Comparison of ENCODE assay signal across 8 cellular contexts in genomic region chr6:99588618-99589289, GRCh38. TPM values are rescaled to one million over a fixed set of nuclear protein-coding genes. Genes with fewer than 3 reads are reported as not detected.
DNase-seq lines count a peak whose midpoint lies in the region; ATAC-seq and TF ChIP-seq lines count a peak whose summit lies in the region.

No MANE protein-coding gene starts in this region.

- TF ChIP-seq CTCF in gastroesophageal sphincter (IDR thresholded peaks at IDR 0.05), result peak in 3 of 4 experiments; percentile 21 to 67 (median 42)
- TF ChIP-seq CTCF in ovary (IDR thresholded peaks at IDR 0.05), result peak in 2 of 3 donors; percentile 16 to 18

- TF ChIP-seq EP300 in gastroesophageal sphincter (IDR thresholded peaks at IDR 0.05) (no peak), ovary (IDR thresholded peaks at IDR 0.05) (no peak)

- no peak overlapping the region for H3K9ac ChIP-seq in HUES48 (ENCODE audit: low read depth, low read length)

- DNase-seq in DMS79 (lab: John Stamatoyannopoulos, UW) (peak; percentile 51), OCI-M2 (lab: John Stamatoyannopoulos, UW; ENCODE audit: unreplicated experiment) (peak; percentile 74), ovary (peak; percentile 58 to 78 (median 65))
- DNase-seq in activated effector memory CD4-positive, alpha-beta T cell treated with anti-CD3 and anti-CD28 coated beads, Interleukin-2, amount 50 U/mL, for 16 hours, result peak; percentile 86

- intact Hi-C loops in ovary (cut with DNase I), result no loop called here

- H3K36me3 ChIP-seq in HUES48 (ENCODE audit: control insufficient read depth, insufficient read depth, low read length) (no peaks in the 10 kb centered on the region), gastroesophageal sphincter (no peaks in the 10 kb centered on the region), ovary (no peaks in the 10 kb centered on the region), urinary bladder (ENCODE audit: insufficient read depth) (no peaks in the 10 kb centered on the region)

- H3K27ac ChIP-seq in HUES48 (ENCODE audit: low read depth, low read length) (no peak overlapping the region), gastroesophageal sphincter (no peak overlapping the region), ovary (peak overlapping the region in 1 of 2 donors; percentile 4), urinary bladder (ENCODE audit: low read depth) (no peak overlapping the region)

- H3K4me3 ChIP-seq in HUES48 (ENCODE audit: low read depth, low read length) (peak overlapping the region; percentile 60), gastroesophageal sphincter (peak overlapping the region; percentile 26 to 57), ovary (peak overlapping the region; percentile 39), urinary bladder (ENCODE audit: low read depth, low read length) (peak overlapping the region; percentile 36)

- peaks cover 9% of the 10 kb centered on the region for H3K4me1 ChIP-seq in HUES48 (ENCODE audit: control insufficient read depth, insufficient read depth, low read length)
- peaks cover 0 to 27% (median 24%) of the 10 kb centered on the region in 3 donors for H3K4me1 ChIP-seq in gastroesophageal sphincter
- peaks cover 3% of the 10 kb centered on the region for H3K4me1 ChIP-seq in ovary (ENCODE audit: insufficient read depth)
- H3K4me1 ChIP-seq in urinary bladder (ENCODE audit: insufficient read depth), result no peaks in the 10 kb centered on the region

- H3K27me3 ChIP-seq in HUES48 (ENCODE audit: control insufficient read depth, insufficient read depth, low read length), result peaks cover 92% of the 10 kb centered on the region
- peaks cover 64% of the 10 kb centered on the region for H3K27me3 ChIP-seq in gastroesophageal sphincter
- H3K27me3 ChIP-seq in ovary, result no peaks in the 10 kb centered on the region

- TF ChIP-seq POLR2A in gastroesophageal sphincter (IDR thresholded peaks at IDR 0.05) (no peak), ovary (IDR thresholded peaks at IDR 0.05) (no peak)

- ATAC-seq in GM21526 (IDR thresholded peaks at IDR 0.05; ENCODE audit: low FRiP score, unreplicated experiment), result peak; percentile 93
- ATAC-seq in gastroesophageal sphincter, result peak; percentile 79

- H3K9me3 ChIP-seq in HUES48 (ENCODE audit: control insufficient read depth, insufficient read depth, low read length) (no peaks in the 10 kb centered on the region), gastroesophageal sphincter (no peaks in the 10 kb centered on the region), ovary (no peaks in the 10 kb centered on the region)

- WGBS in gastroesophageal sphincter (ENCODE audit: low coverage in 1 of 2), 2 donors, result 0 to 6% methylated on average over 2 of the region's 52 CpGs
- 0 to 3% (median 1%) methylated on average over 51 to 52 of the region's 52 CpGs for WGBS in ovary, 3 donors
- 1% methylated on average over 52 of the region's 52 CpGs for whole genome bisulfite sequencing in urinary bladder

RNA-seq across cellular contexts. Expression of gene PRDM13, which starts 17.9 kb away (rescaled TPM):
- total RNA-seq in gastroesophageal sphincter (not detected), ovary (not detected), urinary bladder (not detected)
- polyA plus RNA-seq in ovary (under 1 TPM in 1 of 2 donors, not detected in 1; 0.02 TPM), urinary bladder (not detected)

RNA-seq across cellular contexts. Expression of gene CCNC, which starts 20.3 kb away (rescaled TPM):
- total RNA-seq in gastroesophageal sphincter (10 to 100 TPM; 31.6 to 66.2 (median 40.4) TPM), ovary (10 to 100 TPM; 20.5 to 42.4 (median 35.1) TPM), urinary bladder (106 TPM)
- polyA plus RNA-seq in ovary (10 to 100 TPM; 19.4 to 23.3 TPM), urinary bladder (22.7 TPM)
